ENCODE assay signal across 10 cellular contexts in genomic region chr6:150598858-150599198, GRCh38. TPM values are rescaled to one million over a fixed set of nuclear protein-coding genes. Genes with fewer than 3 reads are reported as not detected.
DNase-seq lines count a peak whose midpoint lies in the region; ATAC-seq and TF ChIP-seq lines count a peak whose summit lies in the region.
"Had no signal": no experiment of that assay in that cellular context is flagged by ENCODE, and none has a peak within 500 bp of the region (broad histone marks: within the 10 kb centered on the region; RNA-seq: fewer than 3 reads in every experiment).

No MANE protein-coding gene starts in this region.

- CTCF ChIA-PET in RWPE1 (lab: Yijun Ruan, JAX): interaction anchor here (0.6 to 1.1 kb wide), 4 partner anchors 29 to 219 kb away, joined by 3 to 5 read pairs (median 4); no protein-coding TSS in a partner anchor

- no peak for TF ChIP-seq CTCF in left ventricle myocardium inferior (IDR thresholded peaks at IDR 0.05; ENCODE audit: borderline replicate concordance)
- no peak for TF ChIP-seq CTCF in right atrium auricular region (IDR thresholded peaks at IDR 0.05)
- no peak for TF ChIP-seq CTCF in mucosa of descending colon (IDR thresholded peaks at IDR 0.05)
- TF ChIP-seq CTCF in RWPE1 (conservative IDR thresholded peaks at IDR 0.05; ENCODE audit: low read depth): no peak

- peak overlapping the region; percentile 80 for H3K4me3 Mint-ChIP-seq in activated naive CD8-positive, alpha-beta T cell treated with anti-CD3 and anti-CD28 coated beads for 36 hours

- H3K27ac ChIP-seq in left ventricle myocardium inferior (replicated peaks): peak overlapping the region; percentile 94
- no peak overlapping the region for H3K27ac ChIP-seq in right atrium auricular region
- H3K27ac ChIP-seq in RWPE1: no peak overlapping the region

- H3K27me3 ChIP-seq in left ventricle myocardium inferior (ENCODE audit: low read depth): peaks cover 12% of the 10 kb centered on the region
- no peaks in the 10 kb centered on the region for H3K27me3 ChIP-seq in right atrium auricular region

- intact Hi-C loops in left ventricle myocardium inferior (cut with micrococcal nuclease) (loop anchor here (10.0 kb wide), 1 partner anchor 174 kb away; no protein-coding TSS in a partner anchor), mucosa of descending colon (cut with DNase I, micrococcal nuclease) (no loop called here)

- H3K4me3 ChIP-seq in left ventricle myocardium inferior (peak overlapping the region; percentile 86), right atrium auricular region (no peak overlapping the region), mucosa of descending colon (peak overlapping the region; percentile 80)

- peak overlapping the region; percentile 87 for H3K27ac Mint-ChIP-seq in activated naive CD8-positive, alpha-beta T cell treated with anti-CD3 and anti-CD28 coated beads for 36 hours

- peaks cover 27% of the 10 kb centered on the region for H3K4me1 ChIP-seq in left ventricle myocardium inferior
- peaks cover 0 to 9% of the 10 kb centered on the region in 2 donors for H3K4me1 ChIP-seq in right atrium auricular region
- H3K4me1 ChIP-seq in mucosa of descending colon (ENCODE audit: low read depth): peaks cover 32% of the 10 kb centered on the region

- no peaks in the 10 kb centered on the region for H3K36me3 Mint-ChIP-seq in activated naive CD8-positive, alpha-beta T cell treated with anti-CD3 and anti-CD28 coated beads for 36 hours

- POLR2A ChIA-PET in RWPE1 (lab: Yijun Ruan, JAX; ENCODE audit: low non-redundant PET): no interaction called here

- DNase-seq in left ventricle myocardium inferior: no peak
- no peak for DNase-seq in right atrium auricular region (ENCODE audit: low spot score)
- DNase-seq in activated naive CD8-positive, alpha-beta T cell treated with anti-CD3 and anti-CD28 coated beads for 36 hours: no peak
- no peak for DNase-seq in mucosa of descending colon
- DNase-seq in NCI-H1694 treated with DMSO at 0.1 percent for 48 hours (lab: John Stamatoyannopoulos, UW): no peak
- DNase-seq in RWPE1 (ENCODE audit: low spot score): no peak
- DNase-seq in cerebellar nuclear complex (lab: John Stamatoyannopoulos, UW): no peak
- no peak for DNase-seq in stimulated activated CD4-positive, alpha-beta T cell treated with anti-CD3 and anti-CD28 coated beads, Interleukin-15, amount 100 ng/mL, for 24 hours
- DNase-seq: NCI-H187 treated with DMSO at 0.1 percent for 48 hours had no signal

- H3K27me3 Mint-ChIP-seq in activated naive CD8-positive, alpha-beta T cell treated with anti-CD3 and anti-CD28 coated beads for 36 hours: peaks cover 52% of the 10 kb centered on the region

- no peak for ATAC-seq in mucosa of descending colon

- H3K36me3 ChIP-seq in left ventricle myocardium inferior: no peaks in the 10 kb centered on the region
- H3K36me3 ChIP-seq in right atrium auricular region: no peaks in the 10 kb centered on the region
- H3K36me3 ChIP-seq in mucosa of descending colon (ENCODE audit: low read depth): peaks cover 3% of the 10 kb centered on the region

- no peaks in the 10 kb centered on the region for H3K9me3 ChIP-seq in left ventricle myocardium inferior (replicated peaks)
- H3K9me3 ChIP-seq in right atrium auricular region: no peaks in the 10 kb centered on the region
- no peaks in the 10 kb centered on the region for H3K9me3 ChIP-seq in mucosa of descending colon

- H3K4me1 Mint-ChIP-seq in activated naive CD8-positive, alpha-beta T cell treated with anti-CD3 and anti-CD28 coated beads for 36 hours: peaks cover 19% of the 10 kb centered on the region

- H3K9me3 Mint-ChIP-seq in activated naive CD8-positive, alpha-beta T cell treated with anti-CD3 and anti-CD28 coated beads for 36 hours: no peaks in the 10 kb centered on the region

RNA-seq across cellular contexts. Expression of gene PLEKHG1, which starts 0.9 kb away (rescaled TPM):
- total RNA-seq in left ventricle myocardium inferior (7.4 TPM), right atrium auricular region (10 to 100 TPM; 10.6 to 16.7 TPM), mucosa of descending colon (10 to 100 TPM; 24.1 to 49.2 (median 29.1) TPM)
- 1 to 10 TPM; 4.4 to 4.5 TPM for total RNA-seq in activated naive CD8-positive, alpha-beta T cell treated with anti-CD3 and anti-CD28 coated beads for 36 hours
- total RNA-seq: G401 had no signal

Comparison
In these comparisons a context has a peak if more than half of its experiments do, and no peak if none do; other contexts are left out.
1. H3K4me3 ChIP-seq: peak in left ventricle myocardium inferior (single experiment) and mucosa of descending colon (single experiment); none in right atrium auricular region (0 of 2).